Comparison of ENCODE assay signal across 17 cellular contexts in the genomic region with DNA sequence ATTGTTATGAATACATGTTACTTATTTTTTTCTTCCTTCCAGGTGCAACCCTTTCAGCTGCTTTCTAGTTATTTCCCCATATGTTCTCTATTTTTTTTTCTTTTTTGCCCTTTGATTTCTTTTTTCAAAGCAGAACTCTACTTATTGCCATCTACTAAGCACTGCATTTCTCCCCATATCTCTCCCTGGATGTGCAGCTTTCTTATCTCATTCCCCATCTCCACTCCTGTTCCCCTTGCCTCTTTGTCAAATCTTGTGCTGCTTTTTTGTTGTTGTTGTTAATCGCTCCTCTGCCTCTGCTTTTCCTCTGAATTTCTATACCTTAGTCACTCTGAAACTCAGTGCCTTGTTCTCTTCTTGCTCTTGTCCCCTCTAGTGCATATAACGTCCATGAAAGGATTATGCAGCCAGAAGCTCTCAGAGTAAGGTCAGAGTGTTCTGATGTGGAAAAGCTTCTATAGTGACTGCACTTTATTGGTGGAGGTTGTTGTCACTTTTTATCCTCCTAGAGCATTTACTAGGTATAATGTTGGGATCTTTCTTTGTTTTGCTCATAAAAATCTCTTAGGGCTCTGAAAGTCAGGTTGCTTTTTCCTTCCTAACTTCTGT. TPM values are rescaled to one million over a fixed set of nuclear protein-coding genes. Genes with fewer than 3 reads are reported as not detected.
DNase-seq lines count a peak whose midpoint lies in the region; ATAC-seq and TF ChIP-seq lines count a peak whose summit lies in the region.
"Had no signal": no experiment of that assay in that cellular context is flagged by ENCODE, and none has a peak within 500 bp of the region (broad histone marks: within the 10 kb centered on the region; RNA-seq: fewer than 3 reads in every experiment).

No MANE protein-coding gene starts in this region.

- no peaks in the 10 kb centered on the region for H3K79me2 ChIP-seq in hepatocyte

- DNase-seq in NCI-H2171 treated with DMSO at 0.1 percent for 48 hours (lab: John Stamatoyannopoulos, UW) (peak; percentile 30), NCI-H2171 (lab: John Stamatoyannopoulos, UW) (no peak), SJCRH30 (no peak), hepatocyte (ENCODE audit: low spot score) (no peak), gastrocnemius medialis (no peak), NCI-H146 (lab: John Stamatoyannopoulos, UW) (no peak), stomach (no peak), putamen (ENCODE audit: low spot score) (no peak)
- DNase-seq: 8988T; CD4-positive, alpha-beta memory T cell; DMS79 treated with DMSO at 0.1 percent for 48 hours; HFFc6; NCI-H1105; NCI-H187 treated with DMSO at 0.1 percent for 48 hours; PC-3 had no signal

- ATAC-seq in gastrocnemius medialis, result no peak
- ATAC-seq: HepG2, PC-3 had no signal

- TF ChIP-seq POLR2A in gastrocnemius medialis (IDR thresholded peaks at IDR 0.05) (no peak), stomach (IDR thresholded peaks at IDR 0.05) (no peak)

- no peak for TF ChIP-seq EP300 in stomach (IDR thresholded peaks at IDR 0.05)

- WGBS in hepatocyte (ENCODE audit: low lambda C conversion rate, missing lambda C conversion rate), result 45% methylated on average over 2 of the region's 2 CpGs
- WGBS in stomach, 5 donors, result 58 to 84% (median 78%) methylated on average over 2 of the region's 2 CpGs

- no peaks in the 10 kb centered on the region for H3K9me3 ChIP-seq in SJCRH30 (replicated peaks)
- H3K9me3 ChIP-seq in hepatocyte (ENCODE audit: low read depth), result no peaks in the 10 kb centered on the region
- no peaks in the 10 kb centered on the region for H3K9me3 ChIP-seq in gastrocnemius medialis
- H3K9me3 ChIP-seq in stomach, result no peaks in the 10 kb centered on the region

- H3K36me3 ChIP-seq in SJCRH30 (no peaks in the 10 kb centered on the region), hepatocyte (replicated peaks; ENCODE audit: insufficient read depth, low read depth) (no peaks in the 10 kb centered on the region), gastrocnemius medialis (no peaks in the 10 kb centered on the region), stomach (no peaks in the 10 kb centered on the region)

- no peaks in the 10 kb centered on the region for H4K20me1 ChIP-seq in hepatocyte (ENCODE audit: insufficient read depth, poor library complexity, severe bottlenecking)

- no peak overlapping the region for H3K4me2 ChIP-seq in hepatocyte

- in situ Hi-C loops in gastrocnemius medialis (cut with MboI; ENCODE audit: low sequenced_read_pairs in 4 of 4), result no loop called here

- intact Hi-C loops in gastrocnemius medialis (cut with DNase I; ENCODE audit: low total_unique reads), result loop anchor here (5.0 kb wide), 2 partner anchors 186 to 471 kb away; partner anchors contain the start of gene PGRMC2
- intact Hi-C loops in stomach (cut with DNase I; ENCODE audit: low total_unique reads), result no loop called here

- H3K4me3 ChIP-seq in SJCRH30 (peak overlapping the region; percentile 30), hepatocyte (no peak overlapping the region), gastrocnemius medialis (no peak overlapping the region), stomach (no peak overlapping the region)
- H3K4me3 ChIP-seq: SK-N-MC had no signal

- H2AFZ ChIP-seq in hepatocyte, result peak overlapping the region; percentile 21

- no peak overlapping the region for H3K27ac ChIP-seq in SJCRH30
- H3K27ac ChIP-seq in hepatocyte, result no peak overlapping the region
- H3K27ac ChIP-seq in gastrocnemius medialis, result peak overlapping the region; percentile 78 to 86 (median 81)
- H3K27ac ChIP-seq in stomach, result no peak overlapping the region
- H3K27ac ChIP-seq: SK-N-MC had no signal

- H3K9me2 ChIP-seq in hepatocyte (replicated peaks; ENCODE audit: insufficient read depth), result no peaks in the 10 kb centered on the region

- H3K27me3 ChIP-seq in SJCRH30, result no peaks in the 10 kb centered on the region
- H3K27me3 ChIP-seq in hepatocyte, result no peaks in the 10 kb centered on the region
- H3K27me3 ChIP-seq in gastrocnemius medialis, result no peaks in the 10 kb centered on the region
- H3K27me3 ChIP-seq in stomach, result no peaks in the 10 kb centered on the region

- peaks cover 13% of the 10 kb centered on the region for H3K4me1 ChIP-seq in SJCRH30
- H3K4me1 ChIP-seq in hepatocyte (ENCODE audit: insufficient read depth), result no peaks in the 10 kb centered on the region
- peaks cover 6 to 20% of the 10 kb centered on the region in 2 donors for H3K4me1 ChIP-seq in gastrocnemius medialis
- H3K4me1 ChIP-seq in stomach, result peaks cover 0 to 8% (median 0%) of the 10 kb centered on the region in 4 donors

- TF ChIP-seq CTCF in hepatocyte (IDR thresholded peaks at IDR 0.05; ENCODE audit: poor library complexity), result no peak
- no peak for TF ChIP-seq CTCF in gastrocnemius medialis (IDR thresholded peaks at IDR 0.05 in 4 of 5, conservative IDR thresholded peaks at IDR 0.05 in 1 of 5)
- TF ChIP-seq CTCF in stomach (IDR thresholded peaks at IDR 0.05), result no peak

RNA-seq across cellular contexts. Expression of gene JADE1, which starts 51.1 kb away (rescaled TPM):
- 23.2 and 27.5 TPM in 2 replicates for total RNA-seq in SJCRH30 (2014; rRNA removed; shearing (Covaris generic))
- total RNA-seq in hepatocyte (26.8 and 27.7 TPM in 2 replicates), gastrocnemius medialis (10 to 100 TPM; 14.2 to 21.1 (median 14.9) TPM), stomach (10 to 100 TPM; 11.6 to 57.2 (median 31.7) TPM)
- polyA plus RNA-seq in hepatocyte (20.0 and 21.0 TPM in 2 replicates), stomach (10 to 100 TPM; 11.2 to 16.3 (median 12.3) TPM)

Comparison
In these comparisons a context has a peak if more than half of its experiments do, and no peak if none do; other contexts are left out.
1. H3K27ac ChIP-seq: peak in gastrocnemius medialis (4 of 4); none in SJCRH30 (single experiment), hepatocyte (single experiment) and stomach (0 of 5).